ENCODE assay signal across 1 cellular context in the genomic region with DNA sequence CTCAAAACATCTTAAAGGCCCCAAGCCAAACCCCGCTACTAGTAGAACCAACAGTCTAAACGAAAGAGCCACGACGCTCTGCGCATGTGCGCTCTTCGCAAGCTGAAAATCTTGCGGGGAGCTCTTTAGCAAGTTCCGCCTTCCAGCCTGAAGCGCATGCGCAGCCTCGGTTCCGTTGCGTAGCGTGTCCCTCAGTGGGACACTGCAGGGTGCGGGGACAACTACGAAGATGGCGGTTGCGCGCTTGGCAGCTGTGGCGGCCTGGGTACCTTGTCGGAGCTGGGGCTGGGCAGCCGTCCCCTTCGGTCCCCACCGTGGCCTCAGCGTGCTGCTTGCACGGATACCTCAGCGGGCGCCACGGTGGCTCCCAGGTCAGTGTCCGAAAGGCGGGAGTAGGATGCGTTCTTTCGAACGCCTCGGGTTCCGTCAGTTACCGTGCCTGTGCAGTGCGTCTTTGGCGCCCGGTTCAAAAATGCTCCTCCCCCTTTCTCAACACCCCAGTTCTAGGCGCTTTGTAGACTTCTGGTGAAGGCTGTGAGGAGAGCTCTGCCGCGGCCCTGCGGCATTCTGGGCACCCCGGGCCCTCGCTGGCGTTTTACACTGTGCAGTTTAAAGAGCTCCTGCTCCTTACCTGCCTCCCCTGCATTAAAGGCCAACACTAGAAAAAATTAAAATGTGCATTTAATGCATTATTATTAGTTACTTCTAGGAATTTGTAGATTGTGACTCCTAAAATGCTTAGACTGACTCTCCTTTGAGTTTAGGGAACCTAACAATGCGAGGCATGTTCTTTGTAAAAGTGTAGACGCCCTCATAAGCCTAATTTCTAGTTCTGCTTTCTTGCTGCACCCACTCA.
TF ChIP-seq lines count a peak whose summit lies in the region.

A gene (plus strand): TSS at position 194 of the 856 bp plus-strand sequence. CDS start 36 bp downstream, at position 230.

TF ChIP-seq in HepG2, 621 proteins besides CTCF, POLR2A, EP300 and RAD21 (continued from another document and continues in another):
- TF ChIP-seq, protein P1, sequence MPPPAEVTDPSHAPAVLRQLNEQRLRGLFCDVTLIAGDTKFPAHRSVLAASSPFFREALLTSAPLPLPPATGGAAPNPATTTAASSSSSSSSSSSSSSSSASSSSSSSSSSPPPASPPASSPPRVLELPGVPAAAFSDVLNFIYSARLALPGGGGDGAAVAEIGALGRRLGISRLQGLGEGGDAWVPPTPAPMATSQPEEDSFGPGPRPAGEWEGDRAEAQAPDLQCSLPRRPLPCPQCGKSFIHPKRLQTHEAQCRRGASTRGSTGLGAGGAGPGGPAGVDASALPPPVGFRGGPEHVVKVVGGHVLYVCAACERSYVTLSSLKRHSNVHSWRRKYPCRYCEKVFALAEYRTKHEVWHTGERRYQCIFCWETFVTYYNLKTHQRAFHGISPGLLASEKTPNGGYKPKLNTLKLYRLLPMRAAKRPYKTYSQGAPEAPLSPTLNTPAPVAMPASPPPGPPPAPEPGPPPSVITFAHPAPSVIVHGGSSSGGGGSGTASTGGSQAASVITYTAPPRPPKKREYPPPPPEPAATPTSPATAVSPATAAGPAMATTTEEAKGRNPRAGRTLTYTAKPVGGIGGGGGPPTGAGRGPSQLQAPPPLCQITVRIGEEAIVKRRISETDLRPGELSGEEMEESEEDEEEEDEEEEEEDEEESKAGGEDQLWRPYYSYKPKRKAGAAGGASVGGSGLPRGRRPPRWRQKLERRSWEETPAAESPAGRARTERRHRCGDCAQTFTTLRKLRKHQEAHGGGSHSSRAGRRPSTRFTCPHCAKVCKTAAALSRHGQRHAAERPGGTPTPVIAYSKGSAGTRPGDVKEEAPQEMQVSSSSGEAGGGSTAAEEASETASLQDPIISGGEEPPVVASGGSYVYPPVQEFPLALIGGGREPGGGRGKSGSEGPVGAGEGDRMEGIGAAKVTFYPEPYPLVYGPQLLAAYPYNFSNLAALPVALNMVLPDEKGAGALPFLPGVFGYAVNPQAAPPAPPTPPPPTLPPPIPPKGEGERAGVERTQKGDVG (CRISPR knock-in tag; IDR thresholded peaks at IDR 0.05; ENCODE audit: borderline replicate concordance): 0 out of 2 replicates have a peak, but pooled peaks have one; percentile 58
- TF ChIP-seq MATR3 (CRISPR knock-in tag; IDR thresholded peaks at IDR 0.05) (no peak), ZNF724P (CRISPR knock-in tag; IDR thresholded peaks at IDR 0.05; ENCODE audit: borderline replicate concordance) (peak; percentile 84; the same call in 1 of the 2 replicates), ZNF790 (CRISPR knock-in tag; IDR thresholded peaks at IDR 0.05; ENCODE audit: borderline replicate concordance) (peak; percentile 46; the same call in 1 of the 2 replicates), ZNF772 (CRISPR knock-in tag; IDR thresholded peaks at IDR 0.05) (peak; percentile 61; the same call in 1 of the 2 replicates), KDM5B (CRISPR knock-in tag; IDR thresholded peaks at IDR 0.05; ENCODE audit: borderline replicate concordance) (peak; percentile 86; the same call in 1 of the 2 replicates), ZSCAN12 (CRISPR knock-in tag; IDR thresholded peaks at IDR 0.05) (no peak), SOX5 (CRISPR knock-in tag; IDR thresholded peaks at IDR 0.05; ENCODE audit: borderline replicate concordance) (peak; percentile 42; the same call in 1 of the 2 replicates), NFYB (CRISPR knock-in tag; IDR thresholded peaks at IDR 0.05) (peak; percentile 42), ZFP62 (CRISPR knock-in tag; IDR thresholded peaks at IDR 0.05) (no peak), ZNF33B (CRISPR knock-in tag; IDR thresholded peaks at IDR 0.05) (peak; percentile 74; the same call in 1 of the 2 replicates), FOXC1 (CRISPR knock-in tag; IDR thresholded peaks at IDR 0.05; ENCODE audit: borderline replicate concordance) (peak; percentile 53; the same call in 1 of the 2 replicates), NAIF1 (CRISPR knock-in tag; IDR thresholded peaks at IDR 0.05; ENCODE audit: borderline replicate concordance) (peak; percentile 99), BRD4 (CRISPR knock-in tag; IDR thresholded peaks at IDR 0.05) (peak; percentile 85; the same call in 1 of the 2 replicates), ZNF780A (CRISPR knock-in tag; IDR thresholded peaks at IDR 0.05) (0 out of 2 replicates have a peak, but pooled peaks have one; percentile 46), ZBTB21 (CRISPR knock-in tag; IDR thresholded peaks at IDR 0.05) (no peak), HDAC2 (CRISPR knock-in tag; IDR thresholded peaks at IDR 0.05) (peak; percentile 74)
- TF ChIP-seq, protein P2, sequence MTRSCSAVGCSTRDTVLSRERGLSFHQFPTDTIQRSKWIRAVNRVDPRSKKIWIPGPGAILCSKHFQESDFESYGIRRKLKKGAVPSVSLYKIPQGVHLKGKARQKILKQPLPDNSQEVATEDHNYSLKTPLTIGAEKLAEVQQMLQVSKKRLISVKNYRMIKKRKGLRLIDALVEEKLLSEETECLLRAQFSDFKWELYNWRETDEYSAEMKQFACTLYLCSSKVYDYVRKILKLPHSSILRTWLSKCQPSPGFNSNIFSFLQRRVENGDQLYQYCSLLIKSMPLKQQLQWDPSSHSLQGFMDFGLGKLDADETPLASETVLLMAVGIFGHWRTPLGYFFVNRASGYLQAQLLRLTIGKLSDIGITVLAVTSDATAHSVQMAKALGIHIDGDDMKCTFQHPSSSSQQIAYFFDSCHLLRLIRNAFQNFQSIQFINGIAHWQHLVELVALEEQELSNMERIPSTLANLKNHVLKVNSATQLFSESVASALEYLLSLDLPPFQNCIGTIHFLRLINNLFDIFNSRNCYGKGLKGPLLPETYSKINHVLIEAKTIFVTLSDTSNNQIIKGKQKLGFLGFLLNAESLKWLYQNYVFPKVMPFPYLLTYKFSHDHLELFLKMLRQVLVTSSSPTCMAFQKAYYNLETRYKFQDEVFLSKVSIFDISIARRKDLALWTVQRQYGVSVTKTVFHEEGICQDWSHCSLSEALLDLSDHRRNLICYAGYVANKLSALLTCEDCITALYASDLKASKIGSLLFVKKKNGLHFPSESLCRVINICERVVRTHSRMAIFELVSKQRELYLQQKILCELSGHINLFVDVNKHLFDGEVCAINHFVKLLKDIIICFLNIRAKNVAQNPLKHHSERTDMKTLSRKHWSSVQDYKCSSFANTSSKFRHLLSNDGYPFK (CRISPR knock-in tag; IDR thresholded peaks at IDR 0.05; ENCODE audit: borderline replicate concordance): peak; percentile 81
- TF ChIP-seq, protein P3, sequence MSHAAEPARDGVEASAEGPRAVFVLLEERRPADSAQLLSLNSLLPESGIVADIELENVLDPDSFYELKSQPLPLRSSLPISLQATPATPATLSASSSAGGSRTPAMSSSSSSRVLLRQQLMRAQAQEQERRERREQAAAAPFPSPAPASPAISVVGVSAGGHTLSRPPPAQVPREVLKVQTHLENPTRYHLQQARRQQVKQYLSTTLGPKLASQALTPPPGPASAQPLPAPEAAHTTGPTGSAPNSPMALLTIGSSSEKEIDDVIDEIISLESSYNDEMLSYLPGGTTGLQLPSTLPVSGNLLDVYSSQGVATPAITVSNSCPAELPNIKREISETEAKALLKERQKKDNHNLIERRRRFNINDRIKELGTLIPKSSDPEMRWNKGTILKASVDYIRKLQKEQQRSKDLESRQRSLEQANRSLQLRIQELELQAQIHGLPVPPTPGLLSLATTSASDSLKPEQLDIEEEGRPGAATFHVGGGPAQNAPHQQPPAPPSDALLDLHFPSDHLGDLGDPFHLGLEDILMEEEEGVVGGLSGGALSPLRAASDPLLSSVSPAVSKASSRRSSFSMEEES (CRISPR knock-in tag; IDR thresholded peaks at IDR 0.05): 0 out of 2 replicates have a peak, but pooled peaks have one; percentile 17
- TF ChIP-seq, protein P4, sequence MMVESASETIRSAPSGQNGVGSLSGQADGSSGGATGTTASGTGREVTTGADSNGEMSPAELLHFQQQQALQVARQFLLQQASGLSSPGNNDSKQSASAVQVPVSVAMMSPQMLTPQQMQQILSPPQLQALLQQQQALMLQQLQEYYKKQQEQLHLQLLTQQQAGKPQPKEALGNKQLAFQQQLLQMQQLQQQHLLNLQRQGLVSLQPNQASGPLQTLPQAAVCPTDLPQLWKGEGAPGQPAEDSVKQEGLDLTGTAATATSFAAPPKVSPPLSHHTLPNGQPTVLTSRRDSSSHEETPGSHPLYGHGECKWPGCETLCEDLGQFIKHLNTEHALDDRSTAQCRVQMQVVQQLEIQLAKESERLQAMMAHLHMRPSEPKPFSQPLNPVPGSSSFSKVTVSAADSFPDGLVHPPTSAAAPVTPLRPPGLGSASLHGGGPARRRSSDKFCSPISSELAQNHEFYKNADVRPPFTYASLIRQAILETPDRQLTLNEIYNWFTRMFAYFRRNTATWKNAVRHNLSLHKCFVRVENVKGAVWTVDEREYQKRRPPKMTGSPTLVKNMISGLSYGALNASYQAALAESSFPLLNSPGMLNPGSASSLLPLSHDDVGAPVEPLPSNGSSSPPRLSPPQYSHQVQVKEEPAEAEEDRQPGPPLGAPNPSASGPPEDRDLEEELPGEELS (CRISPR knock-in tag; IDR thresholded peaks at IDR 0.05): no peak
- TF ChIP-seq, protein P5, sequence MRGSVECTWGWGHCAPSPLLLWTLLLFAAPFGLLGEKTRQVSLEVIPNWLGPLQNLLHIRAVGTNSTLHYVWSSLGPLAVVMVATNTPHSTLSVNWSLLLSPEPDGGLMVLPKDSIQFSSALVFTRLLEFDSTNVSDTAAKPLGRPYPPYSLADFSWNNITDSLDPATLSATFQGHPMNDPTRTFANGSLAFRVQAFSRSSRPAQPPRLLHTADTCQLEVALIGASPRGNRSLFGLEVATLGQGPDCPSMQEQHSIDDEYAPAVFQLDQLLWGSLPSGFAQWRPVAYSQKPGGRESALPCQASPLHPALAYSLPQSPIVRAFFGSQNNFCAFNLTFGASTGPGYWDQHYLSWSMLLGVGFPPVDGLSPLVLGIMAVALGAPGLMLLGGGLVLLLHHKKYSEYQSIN (CRISPR knock-in tag; IDR thresholded peaks at IDR 0.05; ENCODE audit: borderline replicate concordance): no peak
- TF ChIP-seq, protein P6, sequence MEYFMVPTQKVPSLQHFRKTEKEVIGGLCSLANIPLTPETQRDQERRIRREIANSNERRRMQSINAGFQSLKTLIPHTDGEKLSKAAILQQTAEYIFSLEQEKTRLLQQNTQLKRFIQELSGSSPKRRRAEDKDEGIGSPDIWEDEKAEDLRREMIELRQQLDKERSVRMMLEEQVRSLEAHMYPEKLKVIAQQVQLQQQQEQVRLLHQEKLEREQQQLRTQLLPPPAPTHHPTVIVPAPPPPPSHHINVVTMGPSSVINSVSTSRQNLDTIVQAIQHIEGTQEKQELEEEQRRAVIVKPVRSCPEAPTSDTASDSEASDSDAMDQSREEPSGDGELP (IDR thresholded peaks at IDR 0.05; ENCODE audit: borderline replicate concordance, low read depth): peak; percentile 29; the same call in 1 of the 2 replicates
- TF ChIP-seq, protein P7, sequence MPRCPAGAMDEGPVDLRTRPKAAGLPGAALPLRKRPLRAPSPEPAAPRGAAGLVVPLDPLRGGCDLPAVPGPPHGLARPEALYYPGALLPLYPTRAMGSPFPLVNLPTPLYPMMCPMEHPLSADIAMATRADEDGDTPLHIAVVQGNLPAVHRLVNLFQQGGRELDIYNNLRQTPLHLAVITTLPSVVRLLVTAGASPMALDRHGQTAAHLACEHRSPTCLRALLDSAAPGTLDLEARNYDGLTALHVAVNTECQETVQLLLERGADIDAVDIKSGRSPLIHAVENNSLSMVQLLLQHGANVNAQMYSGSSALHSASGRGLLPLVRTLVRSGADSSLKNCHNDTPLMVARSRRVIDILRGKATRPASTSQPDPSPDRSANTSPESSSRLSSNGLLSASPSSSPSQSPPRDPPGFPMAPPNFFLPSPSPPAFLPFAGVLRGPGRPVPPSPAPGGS (CRISPR knock-in tag; IDR thresholded peaks at IDR 0.05): peak; percentile 72
- TF ChIP-seq, protein P8, sequence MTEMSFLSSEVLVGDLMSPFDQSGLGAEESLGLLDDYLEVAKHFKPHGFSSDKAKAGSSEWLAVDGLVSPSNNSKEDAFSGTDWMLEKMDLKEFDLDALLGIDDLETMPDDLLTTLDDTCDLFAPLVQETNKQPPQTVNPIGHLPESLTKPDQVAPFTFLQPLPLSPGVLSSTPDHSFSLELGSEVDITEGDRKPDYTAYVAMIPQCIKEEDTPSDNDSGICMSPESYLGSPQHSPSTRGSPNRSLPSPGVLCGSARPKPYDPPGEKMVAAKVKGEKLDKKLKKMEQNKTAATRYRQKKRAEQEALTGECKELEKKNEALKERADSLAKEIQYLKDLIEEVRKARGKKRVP (CRISPR knock-in tag; IDR thresholded peaks at IDR 0.05): peak in 1 of 2 experiments; percentile 42; a peak in 1 of 4 replicates
- TF ChIP-seq, protein P9, sequence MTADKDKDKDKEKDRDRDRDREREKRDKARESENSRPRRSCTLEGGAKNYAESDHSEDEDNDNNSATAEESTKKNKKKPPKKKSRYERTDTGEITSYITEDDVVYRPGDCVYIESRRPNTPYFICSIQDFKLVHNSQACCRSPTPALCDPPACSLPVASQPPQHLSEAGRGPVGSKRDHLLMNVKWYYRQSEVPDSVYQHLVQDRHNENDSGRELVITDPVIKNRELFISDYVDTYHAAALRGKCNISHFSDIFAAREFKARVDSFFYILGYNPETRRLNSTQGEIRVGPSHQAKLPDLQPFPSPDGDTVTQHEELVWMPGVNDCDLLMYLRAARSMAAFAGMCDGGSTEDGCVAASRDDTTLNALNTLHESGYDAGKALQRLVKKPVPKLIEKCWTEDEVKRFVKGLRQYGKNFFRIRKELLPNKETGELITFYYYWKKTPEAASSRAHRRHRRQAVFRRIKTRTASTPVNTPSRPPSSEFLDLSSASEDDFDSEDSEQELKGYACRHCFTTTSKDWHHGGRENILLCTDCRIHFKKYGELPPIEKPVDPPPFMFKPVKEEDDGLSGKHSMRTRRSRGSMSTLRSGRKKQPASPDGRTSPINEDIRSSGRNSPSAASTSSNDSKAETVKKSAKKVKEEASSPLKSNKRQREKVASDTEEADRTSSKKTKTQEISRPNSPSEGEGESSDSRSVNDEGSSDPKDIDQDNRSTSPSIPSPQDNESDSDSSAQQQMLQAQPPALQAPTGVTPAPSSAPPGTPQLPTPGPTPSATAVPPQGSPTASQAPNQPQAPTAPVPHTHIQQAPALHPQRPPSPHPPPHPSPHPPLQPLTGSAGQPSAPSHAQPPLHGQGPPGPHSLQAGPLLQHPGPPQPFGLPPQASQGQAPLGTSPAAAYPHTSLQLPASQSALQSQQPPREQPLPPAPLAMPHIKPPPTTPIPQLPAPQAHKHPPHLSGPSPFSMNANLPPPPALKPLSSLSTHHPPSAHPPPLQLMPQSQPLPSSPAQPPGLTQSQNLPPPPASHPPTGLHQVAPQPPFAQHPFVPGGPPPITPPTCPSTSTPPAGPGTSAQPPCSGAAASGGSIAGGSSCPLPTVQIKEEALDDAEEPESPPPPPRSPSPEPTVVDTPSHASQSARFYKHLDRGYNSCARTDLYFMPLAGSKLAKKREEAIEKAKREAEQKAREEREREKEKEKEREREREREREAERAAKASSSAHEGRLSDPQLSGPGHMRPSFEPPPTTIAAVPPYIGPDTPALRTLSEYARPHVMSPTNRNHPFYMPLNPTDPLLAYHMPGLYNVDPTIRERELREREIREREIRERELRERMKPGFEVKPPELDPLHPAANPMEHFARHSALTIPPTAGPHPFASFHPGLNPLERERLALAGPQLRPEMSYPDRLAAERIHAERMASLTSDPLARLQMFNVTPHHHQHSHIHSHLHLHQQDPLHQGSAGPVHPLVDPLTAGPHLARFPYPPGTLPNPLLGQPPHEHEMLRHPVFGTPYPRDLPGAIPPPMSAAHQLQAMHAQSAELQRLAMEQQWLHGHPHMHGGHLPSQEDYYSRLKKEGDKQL (CRISPR knock-in tag; IDR thresholded peaks at IDR 0.05; ENCODE audit: low read depth): no peak; the same call in 1 of the 2 replicates
- TF ChIP-seq, protein P10, sequence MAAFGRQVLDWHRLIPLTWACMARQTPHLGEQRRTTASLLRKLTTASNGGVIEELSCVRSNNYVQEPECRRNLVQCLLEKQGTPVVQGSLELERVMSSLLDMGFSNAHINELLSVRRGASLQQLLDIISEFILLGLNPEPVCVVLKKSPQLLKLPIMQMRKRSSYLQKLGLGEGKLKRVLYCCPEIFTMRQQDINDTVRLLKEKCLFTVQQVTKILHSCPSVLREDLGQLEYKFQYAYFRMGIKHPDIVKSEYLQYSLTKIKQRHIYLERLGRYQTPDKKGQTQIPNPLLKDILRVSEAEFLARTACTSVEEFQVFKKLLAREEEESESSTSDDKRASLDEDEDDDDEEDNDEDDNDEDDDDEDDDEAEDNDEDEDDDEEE (CRISPR knock-in tag; IDR thresholded peaks at IDR 0.05): peak; percentile 75; the same call in 1 of the 2 replicates
